ENCODE assay signal across 8 cellular contexts in genomic region chr10:8054498-8055407, GRCh38. TPM values are rescaled to one million over a fixed set of nuclear protein-coding genes. Genes with fewer than 3 reads are reported as not detected.
A peak's percentile ranks its signal among the peaks of the same experiment; 100 is the strongest.
DNase-seq lines count a peak whose midpoint lies in the region; ATAC-seq, FAIRE-seq and TF ChIP-seq lines count a peak whose summit lies in the region.

GATA3 (plus strand) TSS chr10:8054688; CDS start chr10:8055656, 968 bp downstream.

- no peaks in the 10 kb centered on the region for H3K9me3 ChIP-seq in astrocyte (ENCODE audit: insufficient read depth, low read depth, low read length)

- H3K79me2 ChIP-seq in astrocyte (ENCODE audit: insufficient read depth, low read length), result no peaks in the 10 kb centered on the region

- H3K36me3 ChIP-seq in astrocyte (ENCODE audit: insufficient read depth, low read length), result no peaks in the 10 kb centered on the region

- peaks cover 8% of the 10 kb centered on the region for H3K36me3 Mint-ChIP-seq in astrocyte (ENCODE audit: low read depth, unreplicated experiment)

- H2AFZ ChIP-seq in astrocyte (ENCODE audit: low read depth, low read length), result peak within 1 kb of the TSS; percentile 74

- peak within 1 kb of the TSS; percentile 99 for H3K4me3 Mint-ChIP-seq in astrocyte (ENCODE audit: unreplicated experiment)

- H3K4me3 ChIP-seq in astrocyte (ENCODE audit: insufficient read depth, low read depth, low read length), result peak within 1 kb of the TSS; percentile 68

- ATAC-seq in GM18517 (IDR thresholded peaks at IDR 0.05; ENCODE audit: unreplicated experiment), result peak; percentile 40
- peak; percentile 35 for ATAC-seq in HG02885 (IDR thresholded peaks at IDR 0.05; ENCODE audit: poor library complexity, unreplicated experiment)

- DNase-seq in T-helper 2 cell (peak; percentile 73 to 97 (median 77)), astrocyte (ENCODE audit: low read depth) (peak; percentile 68), iris pigment epithelial cell (ENCODE audit: low read depth) (peak; percentile 39), NCI-H1092 treated with DMSO at 0.1 percent for 48 hours (lab: John Stamatoyannopoulos, UW) (no peak), HK-2 (ENCODE audit: unreplicated experiment) (no peak)
- peak; percentile 84 for DNase-seq in stimulated activated CD4-positive, alpha-beta T cell treated with anti-CD3 and anti-CD28 coated beads, Interleukin-4, amount 100 ng/mL, for 24 hours

- H3K9ac ChIP-seq in astrocyte (ENCODE audit: low read length), result peak within 1 kb of the TSS; percentile 63

- H3K27me3 Mint-ChIP-seq in astrocyte (ENCODE audit: low read depth, unreplicated experiment), result peaks cover 34% of the 10 kb centered on the region

- no peak for FAIRE-seq in astrocyte (lab: Jason Lieb, UNC)

- H3K4me1 ChIP-seq in astrocyte (ENCODE audit: insufficient read depth, low read length), result peaks cover 14% of the 10 kb centered on the region

- peaks cover 4% of the 10 kb centered on the region for H4K20me1 ChIP-seq in astrocyte (ENCODE audit: insufficient read depth, low read length)

- H3K27ac ChIP-seq in astrocyte (ENCODE audit: low read depth, low read length), result peak within 1 kb of the TSS; percentile 21

- H3K27ac Mint-ChIP-seq in astrocyte (ENCODE audit: unreplicated experiment), result peak within 1 kb of the TSS; percentile 93

- H3K4me1 Mint-ChIP-seq in astrocyte (ENCODE audit: low read depth, unreplicated experiment), result peaks cover 12% of the 10 kb centered on the region

- peaks cover 62% of the 10 kb centered on the region for H3K27me3 ChIP-seq in astrocyte (ENCODE audit: insufficient read depth, low read length)

- H3K4me2 ChIP-seq in astrocyte (ENCODE audit: low read length), result peak within 1 kb of the TSS; percentile 92

- no peaks in the 10 kb centered on the region for H3K9me3 Mint-ChIP-seq in astrocyte (ENCODE audit: unreplicated experiment)

- no peak for TF ChIP-seq CTCF in astrocyte (IDR thresholded peaks at IDR 0.05; ENCODE audit: insufficient read depth, low read depth, low read length)

RNA-seq across cellular contexts. Expression of gene GATA3, which starts in this region (rescaled TPM):
- total RNA-seq in astrocyte, result 11.8 and 17.6 TPM in 2 replicates

Comparison
In these comparisons a context has a peak if more than half of its experiments do, and no peak if none do; other contexts are left out.
1. DNase-seq: peak in T-helper 2 cell (5 of 5), astrocyte (single experiment), iris pigment epithelial cell (single experiment) and stimulated activated CD4-positive, alpha-beta T cell treated with anti-CD3 and anti-CD28 coated beads, Interleukin-4, amount 100 ng/mL, for 24 hours (single experiment); none in NCI-H1092 treated with DMSO at 0.1 percent for 48 hours (single experiment) and HK-2 (single experiment).